ENCODE assay signal across 12 cellular contexts in genomic region chrX:73916931-73917657, GRCh38.
A peak's percentile ranks its signal among the peaks of the same experiment; 100 is the strongest.
DNase-seq lines count a peak whose midpoint lies in the region; ATAC-seq, FAIRE-seq and TF ChIP-seq lines count a peak whose summit lies in the region.
"Had no signal": no experiment of that assay in that cellular context is flagged by ENCODE, and none has a peak within 500 bp of the region (broad histone marks: within the 10 kb centered on the region; RNA-seq: fewer than 3 reads in every experiment).

No MANE protein-coding gene starts in this region.

- FAIRE-seq in HepG2 (lab: Jason Lieb, UNC): peak; percentile 40

- H3K4me3 ChIP-seq in HUES64 (ENCODE audit: low read length) (peak overlapping the region; percentile 12; the same call in 1 of the 2 replicates), cardiac fibroblast (replicated peaks in 1 of 2; ENCODE audit: low read depth in 2 of 2, low read length in 2 of 2) (no peak overlapping the region), HepG2 (replicated peaks in 1 of 3; ENCODE audit: insufficient read depth in 1 of 3, low read depth in 2 of 3, low read length in 3 of 3) (no peak overlapping the region)

- H3K9ac ChIP-seq in HUES64 (ENCODE audit: low read depth, low read length): peak overlapping the region; percentile 60
- no peak overlapping the region for H3K9ac ChIP-seq in HepG2 (ENCODE audit: insufficient read depth, low read depth, low read length)

- H3K27ac ChIP-seq in HUES64 (ENCODE audit: low read depth, low read length): peak overlapping the region; percentile 97
- H3K27ac ChIP-seq in HepG2 (ENCODE audit: extremely low read length, insufficient read depth, low read length): no peak overlapping the region

- H4K20me1 ChIP-seq in HepG2 (ENCODE audit: insufficient read depth, low read length): no peaks in the 10 kb centered on the region

- no peak overlapping the region for H3K4me2 ChIP-seq in HepG2 (ENCODE audit: low read depth, low read length)

- no peaks in the 10 kb centered on the region for H3K79me2 ChIP-seq in HepG2 (ENCODE audit: insufficient read depth, low read length)

- no TSS peak for BruUV-seq in HepG2 (replicated peaks; lab: Mats Ljungman, UMichigan)

- CTCF ChIA-PET in HepG2 (lab: Yijun Ruan, JAX; ENCODE audit: low intra/inter-chr PET ratio, low total read pairs): no interaction called here

- H3K27me3 ChIP-seq in HUES64 (ENCODE audit: insufficient read depth, low read length) (no peaks in the 10 kb centered on the region), HepG2 (ENCODE audit: control insufficient read depth in 1 of 2, insufficient read depth in 2 of 2, low read length in 2 of 2) (no peaks in the 10 kb centered on the region)

- intact Hi-C loops in HepG2 (cut with micrococcal nuclease; ENCODE audit: unreplicated experiment): no loop called here

- no peak for TF ChIP-seq EP300 in HepG2 (IDR thresholded peaks at IDR 0.05; ENCODE audit: low read depth in 2 of 2, low read length in 2 of 2)
- TF ChIP-seq EP300 in HepG2 (CRISPR knock-in tag; IDR thresholded peaks at IDR 0.05; ENCODE audit: borderline replicate concordance): no peak

- TF ChIP-seq RAD21 in HepG2 (CRISPR knock-in tag; IDR thresholded peaks at IDR 0.05): no peak

- TF ChIP-seq POLR2A in HepG2 (IDR thresholded peaks at IDR 0.05; ENCODE audit: insufficient read depth in 1 of 2, low read depth in 2 of 2, low read length in 2 of 2): no peak

- TF ChIP-seq CTCF in AG09319 (IDR thresholded peaks at IDR 0.05; ENCODE audit: low read depth, low read length) (no peak), cardiac fibroblast (IDR thresholded peaks at IDR 0.05; ENCODE audit: low read depth, low read length) (no peak), HepG2 (CRISPR knock-in tag; IDR thresholded peaks at IDR 0.05) (no peak)

- in situ Hi-C loops in HepG2 (cut with HindIII; ENCODE audit: extremely low pct_ligation_motif_present, low pct_unique_long_range_greater_than_20kb): no loop called here

- DNase-seq in AG09319 (ENCODE audit: extremely low read depth, low read depth): peak; percentile 44
- peak; percentile 92 to 94 for DNase-seq in cardiac fibroblast (ENCODE audit: low read depth in 2 of 2)
- DNase-seq in HepG2 (ENCODE audit: low spot score): no peak
- no peak for DNase-seq in stimulated activated CD8-positive, alpha-beta memory T cell treated with anti-CD3 and anti-CD28 coated beads, Interleukin-4, amount 100 ng/mL, for 48 hours
- no peak for DNase-seq in DMS79 treated with DMSO at 0.1 percent for 48 hours (lab: John Stamatoyannopoulos, UW)
- DNase-seq in Ammon's horn (ENCODE audit: low spot score): no peak
- DNase-seq: activated T-cell treated with anti-CD3 and anti-CD28 coated beads, Interleukin-2, amount 50 U/mL, for 48 hours; DMS53; head of caudate nucleus; Kasumi-1 had no signal

- H3K9me3 ChIP-seq in HUES64 (ENCODE audit: insufficient read depth, low read depth, low read length) (no peaks in the 10 kb centered on the region), HepG2 (ENCODE audit: low read length) (no peaks in the 10 kb centered on the region)

- no peak for ATAC-seq in HepG2
- ATAC-seq in GM21360 (IDR thresholded peaks at IDR 0.05; ENCODE audit: unreplicated experiment): no peak

- peaks cover 25% of the 10 kb centered on the region for H3K4me1 ChIP-seq in HUES64 (ENCODE audit: insufficient read depth, low read length)
- no peaks in the 10 kb centered on the region for H3K4me1 ChIP-seq in HepG2 (ENCODE audit: insufficient read depth, low read length)

- H2AFZ ChIP-seq in HepG2 (ENCODE audit: low read length): no peak overlapping the region

- H3K36me3 ChIP-seq in HUES64 (ENCODE audit: insufficient read depth, low read length) (no peaks in the 10 kb centered on the region), HepG2 (replicated peaks in 1 of 2; ENCODE audit: control insufficient read depth in 1 of 2, insufficient read depth in 2 of 2, low read length in 2 of 2) (no peaks in the 10 kb centered on the region)

- POLR2A ChIA-PET in HepG2 (lab: Yijun Ruan, JAX): no interaction called here

- WGBS in HUES64: 79% methylated on average over 1 of the region's 2 CpGs
- 95% methylated on average over 2 of the region's 2 CpGs for WGBS in HepG2 (ENCODE audit: low lambda C conversion rate)

TF ChIP-seq in HepG2, 621 proteins besides CTCF, POLR2A, EP300 and RAD21:
- no peak for TF ChIP-seq BRF2 (CRISPR knock-in tag; IDR thresholded peaks at IDR 0.05)
- no peak for TF ChIP-seq ZNF562 (CRISPR knock-in tag; IDR thresholded peaks at IDR 0.05; ENCODE audit: borderline replicate concordance)
- no peak for TF ChIP-seq RFXANK (CRISPR knock-in tag; IDR thresholded peaks at IDR 0.05)
- TF ChIP-seq AGO2 (optimal IDR thresholded peaks at IDR 0.05; ENCODE audit: low read depth, low read length): no peak
- TF ChIP-seq ZNF678 (CRISPR knock-in tag; IDR thresholded peaks at IDR 0.05): no peak
- TF ChIP-seq ZNF850 (CRISPR knock-in tag; conservative IDR thresholded peaks at IDR 0.05): no peak
- no peak for TF ChIP-seq HES4 (CRISPR knock-in tag; IDR thresholded peaks at IDR 0.05; ENCODE audit: borderline replicate concordance)
- TF ChIP-seq GABPA (IDR thresholded peaks at IDR 0.05; ENCODE audit: low read depth, low read length): no peak
- TF ChIP-seq GABPA (CRISPR knock-in tag; IDR thresholded peaks at IDR 0.05; ENCODE audit: low read depth): no peak
- TF ChIP-seq PRDM10 (CRISPR knock-in tag; IDR thresholded peaks at IDR 0.05; ENCODE audit: low read depth): no peak
- TF ChIP-seq ATF1 (CRISPR knock-in tag; IDR thresholded peaks at IDR 0.05): no peak

Comparison
In these comparisons a context has a peak if more than half of its experiments do, and no peak if none do; other contexts are left out.
1. DNase-seq: peak in AG09319 (single experiment) and cardiac fibroblast (2 of 2); none in HepG2 (single experiment), stimulated activated CD8-positive, alpha-beta memory T cell treated with anti-CD3 and anti-CD28 coated beads, Interleukin-4, amount 100 ng/mL, for 48 hours (single experiment), DMS79 treated with DMSO at 0.1 percent for 48 hours (single experiment) and Ammon's horn (single experiment).